10 cellular contexts compared by ENCODE assay signal in genomic region chr6:33628401-33628964, GRCh38. TPM values are rescaled to one million over a fixed set of nuclear protein-coding genes. Genes with fewer than 3 reads are reported as not detected.
DNase-seq lines count a peak whose midpoint lies in the region; ATAC-seq and TF ChIP-seq lines count a peak whose summit lies in the region.
"Had no signal": no experiment of that assay in that cellular context is flagged by ENCODE, and none has a peak within 500 bp of the region (broad histone marks: within the 10 kb centered on the region; RNA-seq: fewer than 3 reads in every experiment).

No MANE protein-coding gene starts in this region.

- H3K27me3 ChIP-seq in foreskin keratinocyte = no peaks in the 10 kb centered on the region
- H3K27me3 ChIP-seq: pancreas had no signal

- H3K27ac Mint-ChIP-seq in WTC11 (peak overlapping the region; percentile 88; the same call in 1 of the 2 replicates), osteocyte (ENCODE audit: unreplicated experiment) (peak overlapping the region; percentile 61), immature natural killer cell (peak overlapping the region in 3 of 6 donors; percentile 29 to 75 (median 31))

- H3K4me3 Mint-ChIP-seq in WTC11 = no peak overlapping the region
- H3K4me3 Mint-ChIP-seq in osteocyte (ENCODE audit: unreplicated experiment) = no peak overlapping the region
- H3K4me3 Mint-ChIP-seq in immature natural killer cell = no peak overlapping the region

- H3K36me3 Mint-ChIP-seq in WTC11 (no peaks in the 10 kb centered on the region; the same call in 1 of the 2 replicates), osteocyte (ENCODE audit: unreplicated experiment) (no peaks in the 10 kb centered on the region), immature natural killer cell (peaks cover 0 to 5% (median 0%) of the 10 kb centered on the region in 3 donors)

- H3K4me3 ChIP-seq in GM12865 (ENCODE audit: low read depth, low read length) = no peak overlapping the region
- H3K4me3 ChIP-seq: pancreas had no signal

- POLR2A ChIA-PET in WTC11 (lab: Charles Lee) = interaction anchor here (0.7 kb wide), 1 partner anchor 219 kb away, joined by 4 read pairs; no protein-coding TSS in a partner anchor

- H3K4me1 Mint-ChIP-seq in WTC11 = peaks cover 49% of the 10 kb centered on the region
- peaks cover 45% of the 10 kb centered on the region for H3K4me1 Mint-ChIP-seq in osteocyte (ENCODE audit: unreplicated experiment)
- H3K4me1 Mint-ChIP-seq in immature natural killer cell = peaks cover 33 to 60% of the 10 kb centered on the region in 2 donors

- CTCF ChIA-PET in WTC11 (lab: Charles Lee) = interaction anchor here (1.2 kb wide), 2 partner anchors 25 to 39 kb away, joined by 3 to 6 read pairs; no protein-coding TSS in a partner anchor

- H3K27me3 Mint-ChIP-seq in WTC11 (ENCODE audit: low read depth) (peaks cover 7% of the 10 kb centered on the region; the same call in 1 of the 2 replicates), osteocyte (ENCODE audit: unreplicated experiment) (no peaks in the 10 kb centered on the region), immature natural killer cell (ENCODE audit: low read depth in 3 of 3) (peaks cover 4 to 9% (median 4%) of the 10 kb centered on the region in 3 donors)

- DNase-seq in GM12865 (ENCODE audit: low read depth) (peak; percentile 31), NCI-H2029 (lab: John Stamatoyannopoulos, UW) (peak; percentile 75), WTC11 (ENCODE audit: low spot score) (no peak), osteocyte (ENCODE audit: extremely low spot score, unreplicated experiment) (no peak), immature natural killer cell (no peak), foreskin keratinocyte (no peak)
- DNase-seq: amniotic stem cell had no signal

- no peaks in the 10 kb centered on the region for H3K9me3 Mint-ChIP-seq in WTC11
- H3K9me3 Mint-ChIP-seq in osteocyte (ENCODE audit: unreplicated experiment) = no peaks in the 10 kb centered on the region
- H3K9me3 Mint-ChIP-seq in immature natural killer cell = no peaks in the 10 kb centered on the region

- peaks cover 33% of the 10 kb centered on the region for H3K4me1 ChIP-seq in foreskin keratinocyte

- no peak for ATAC-seq in WTC11
- no peak for ATAC-seq in HG03460 (IDR thresholded peaks at IDR 0.05; ENCODE audit: unreplicated experiment)
- no peak for ATAC-seq in GM21528 (IDR thresholded peaks at IDR 0.05; ENCODE audit: low FRiP score, unreplicated experiment)
- no peak for ATAC-seq in foreskin keratinocyte

- H3K27ac ChIP-seq in foreskin keratinocyte = no peak overlapping the region
- H3K27ac ChIP-seq: pancreas had no signal

- TF ChIP-seq CTCF in GM12865 (IDR thresholded peaks at IDR 0.05; ENCODE audit: insufficient read depth, low read depth, low read length, missing control alignments) (no peak), WTC11 (IDR thresholded peaks at IDR 0.05) (no peak), osteocyte (IDR thresholded peaks at IDR 0.05) (no peak), foreskin keratinocyte (conservative IDR thresholded peaks at IDR 0.05) (no peak)

TF ChIP-seq in WTC11, 78 proteins besides CTCF, POLR2A, EP300 and RAD21:
- no peak for TF ChIP-seq EMX1 (CRISPR knock-in tag; IDR thresholded peaks at IDR 0.05)
- no peak for TF ChIP-seq ZNF138 (CRISPR knock-in tag; conservative IDR thresholded peaks at IDR 0.05)
- TF ChIP-seq ATF1 (CRISPR knock-in tag; IDR thresholded peaks at IDR 0.05) = no peak
- no peak for TF ChIP-seq ZNF232 (CRISPR knock-in tag; IDR thresholded peaks at IDR 0.05)
- TF ChIP-seq USF2 (CRISPR knock-in tag; IDR thresholded peaks at IDR 0.05) = no peak
- TF ChIP-seq MYBL2 (CRISPR knock-in tag; IDR thresholded peaks at IDR 0.05) = no peak
- no peak for TF ChIP-seq ZNF281 (CRISPR knock-in tag; IDR thresholded peaks at IDR 0.05)
- TF ChIP-seq RELA (CRISPR knock-in tag; IDR thresholded peaks at IDR 0.05; ENCODE audit: borderline replicate concordance) = no peak
- TF ChIP-seq FOXK1 (CRISPR knock-in tag; IDR thresholded peaks at IDR 0.05) = no peak
- no peak for TF ChIP-seq MAX (CRISPR knock-in tag; IDR thresholded peaks at IDR 0.05)
- no peak for TF ChIP-seq IRF1 (CRISPR knock-in tag; IDR thresholded peaks at IDR 0.05)
- TF ChIP-seq ZNF121 (CRISPR knock-in tag; IDR thresholded peaks at IDR 0.05) = no peak
- TF ChIP-seq USF1 (CRISPR knock-in tag; IDR thresholded peaks at IDR 0.05) = no peak
- no peak for TF ChIP-seq E2F1 (CRISPR knock-in tag; IDR thresholded peaks at IDR 0.05)
- no peak for TF ChIP-seq ELF4 (CRISPR knock-in tag; IDR thresholded peaks at IDR 0.05; ENCODE audit: low read depth)
- no peak for TF ChIP-seq NFYB (CRISPR knock-in tag; conservative IDR thresholded peaks at IDR 0.05; ENCODE audit: low read depth)
- no peak for TF ChIP-seq ATF2 (CRISPR knock-in tag; IDR thresholded peaks at IDR 0.05; ENCODE audit: borderline replicate concordance, low read depth)

RNA-seq across cellular contexts. Expression of gene ITPR3, which starts 7.4 kb away (rescaled TPM):
- total RNA-seq in WTC11 (2021) = 42.5 to 47.3 TPM (median 42.9 TPM) in 3 replicates
- 21.6 and 22.8 TPM in 2 replicates for total RNA-seq in osteocyte
- 1 to 10 TPM in 2 of 3 donors, under 1 TPM in 1; 0.02 to 7.2 (median 1.1) TPM for polyA plus RNA-seq in immature natural killer cell
- 76.5 and 82.0 TPM in 2 replicates for total RNA-seq in foreskin keratinocyte
- 23.4 and 26.1 TPM in 2 replicates for polyA plus RNA-seq in foreskin keratinocyte

RNA-seq across cellular contexts. Expression of gene BAK1, which starts 48.4 kb away (rescaled TPM):
- 40.5 to 40.9 TPM (median 40.5 TPM) in 3 replicates for total RNA-seq in WTC11 (2021)
- total RNA-seq in osteocyte = 20.5 and 22.6 TPM in 2 replicates
- 10 to 100 TPM; 26.6 to 46.6 (median 32.4) TPM for polyA plus RNA-seq in immature natural killer cell
- 77.0 and 82.9 TPM in 2 replicates for total RNA-seq in foreskin keratinocyte
- polyA plus RNA-seq in foreskin keratinocyte = 92.0 and 93.8 TPM in 2 replicates

Comparison
In these comparisons a context has a peak if more than half of its experiments do, and no peak if none do; other contexts are left out.
1. DNase-seq: peak in GM12865 (single experiment) and NCI-H2029 (single experiment); none in WTC11 (single experiment), osteocyte (single experiment), immature natural killer cell (0 of 3) and foreskin keratinocyte (0 of 2).